ENCODE assay signal across 9 cellular contexts in the genomic region with DNA sequence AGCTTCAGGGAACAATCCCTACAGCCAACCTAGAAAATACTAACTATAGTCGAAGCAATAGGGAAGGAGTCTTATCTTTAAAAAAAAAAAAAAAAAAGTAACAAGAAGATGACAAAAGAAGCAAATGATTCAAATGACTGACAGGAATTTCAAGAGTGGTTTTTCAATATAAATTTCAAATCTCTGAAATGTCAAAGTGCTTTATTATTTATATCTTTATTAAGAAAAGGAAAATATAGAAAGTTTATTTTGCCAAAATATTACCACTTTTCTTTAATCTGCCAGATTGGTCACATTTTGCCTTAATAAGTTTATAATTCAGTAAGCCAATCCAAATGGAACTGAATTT.
DNase-seq lines count a peak whose midpoint lies in the region; TF ChIP-seq lines count a peak whose summit lies in the region.
"Had no signal": no experiment of that assay in that cellular context is flagged by ENCODE, and none has a peak within 500 bp of the region (broad histone marks: within the 10 kb centered on the region; RNA-seq: fewer than 3 reads in every experiment).

No MANE protein-coding gene starts in this region.

- POLR2A ChIA-PET in GM10248 (lab: Yijun Ruan, JAX) = interaction anchor here (0.6 kb wide), 1 partner anchor 377 kb away, joined by 3 read pairs; no protein-coding TSS in a partner anchor

- peak overlapping the region; percentile 88 for H3K4me3 Mint-ChIP-seq in activated naive CD8-positive, alpha-beta T cell
- peak overlapping the region; percentile 72 for H3K4me3 Mint-ChIP-seq in mesothelial cell of epicardium

- no peaks in the 10 kb centered on the region for H3K9me3 ChIP-seq in left ventricle myocardium inferior (replicated peaks)
- no peaks in the 10 kb centered on the region for H3K9me3 ChIP-seq in right atrium auricular region
- H3K9me3 ChIP-seq: BE2C had no signal

- H3K9me3 Mint-ChIP-seq in activated naive CD8-positive, alpha-beta T cell (ENCODE audit: low read depth) = no peaks in the 10 kb centered on the region
- H3K9me3 Mint-ChIP-seq in mesothelial cell of epicardium = no peaks in the 10 kb centered on the region

- peaks cover 13% of the 10 kb centered on the region for H3K4me1 ChIP-seq in left ventricle myocardium inferior
- H3K4me1 ChIP-seq in right atrium auricular region = peaks cover 0 to 13% of the 10 kb centered on the region in 2 donors
- no peaks in the 10 kb centered on the region for H3K4me1 ChIP-seq in urinary bladder (ENCODE audit: insufficient read depth)
- H3K4me1 ChIP-seq: BE2C had no signal

- H3K4me3 ChIP-seq in left ventricle myocardium inferior = peak overlapping the region; percentile 62
- no peak overlapping the region for H3K4me3 ChIP-seq in right atrium auricular region
- H3K4me3 ChIP-seq in urinary bladder (ENCODE audit: low read depth, low read length) = peak overlapping the region; percentile 23

- peaks cover 36% of the 10 kb centered on the region for H3K27me3 Mint-ChIP-seq in activated naive CD8-positive, alpha-beta T cell
- H3K27me3 Mint-ChIP-seq in mesothelial cell of epicardium (ENCODE audit: low read depth) = peaks cover 30% of the 10 kb centered on the region

- H3K27ac ChIP-seq in left ventricle myocardium inferior (replicated peaks) = no peak overlapping the region
- H3K27ac ChIP-seq in right atrium auricular region = no peak overlapping the region
- H3K27ac ChIP-seq in urinary bladder (ENCODE audit: low read depth) = no peak overlapping the region

- 4% methylated on average over 1 of the region's 1 CpG for WGBS in urinary bladder

- H3K27me3 ChIP-seq in left ventricle myocardium inferior (ENCODE audit: low read depth) (peaks cover 64% of the 10 kb centered on the region), right atrium auricular region (peaks cover 4 to 7% of the 10 kb centered on the region in 2 donors)
- H3K27me3 ChIP-seq: BE2C had no signal

- H3K36me3 ChIP-seq in left ventricle myocardium inferior = no peaks in the 10 kb centered on the region
- H3K36me3 ChIP-seq in right atrium auricular region = no peaks in the 10 kb centered on the region
- no peaks in the 10 kb centered on the region for H3K36me3 ChIP-seq in urinary bladder (ENCODE audit: insufficient read depth)
- H3K36me3 ChIP-seq: BE2C had no signal

- DNase-seq in left ventricle myocardium inferior (no peak), right atrium auricular region (ENCODE audit: low spot score) (no peak), mesothelial cell of epicardium (ENCODE audit: low spot score in 2 of 2, unreplicated experiment in 2 of 2) (no peak), DMS79 treated with DMSO at 0.1 percent for 48 hours (lab: John Stamatoyannopoulos, UW) (no peak), GM10248 (ENCODE audit: extremely low spot score) (no peak)
- DNase-seq in activated effector memory CD4-positive, alpha-beta T cell treated with Interleukin-2 at 50 U/mL for 16 hours = no peak

- no peak overlapping the region for H3K27ac Mint-ChIP-seq in activated naive CD8-positive, alpha-beta T cell
- H3K27ac Mint-ChIP-seq in mesothelial cell of epicardium = no peak overlapping the region

- H3K4me1 Mint-ChIP-seq in activated naive CD8-positive, alpha-beta T cell (ENCODE audit: low read depth) = peaks cover 20% of the 10 kb centered on the region
- H3K4me1 Mint-ChIP-seq in mesothelial cell of epicardium = peaks cover 23% of the 10 kb centered on the region

- CTCF ChIA-PET in GM10248 (lab: Yijun Ruan, JAX) = interaction anchor here (0.6 to 4.7 kb wide), 61 partner anchors 8 to 1053 kb away, joined by 3 to 47 read pairs (median 3); a partner anchor contains a TSS

- no peaks in the 10 kb centered on the region for H3K36me3 Mint-ChIP-seq in activated naive CD8-positive, alpha-beta T cell
- no peaks in the 10 kb centered on the region for H3K36me3 Mint-ChIP-seq in mesothelial cell of epicardium

- peak; percentile 30 for TF ChIP-seq CTCF in left ventricle myocardium inferior (IDR thresholded peaks at IDR 0.05; ENCODE audit: borderline replicate concordance)
- peak in 1 of 2 donors; percentile 14 for TF ChIP-seq CTCF in right atrium auricular region (IDR thresholded peaks at IDR 0.05)
- TF ChIP-seq CTCF in mesothelial cell of epicardium (IDR thresholded peaks at IDR 0.05; ENCODE audit: unreplicated experiment) = no peak
- no peak for TF ChIP-seq CTCF in GM10248 (IDR thresholded peaks at IDR 0.05; ENCODE audit: control extremely low read depth, extremely low read depth, low read depth, missing control alignments)

- intact Hi-C loops in left ventricle myocardium inferior (cut with micrococcal nuclease) = loop anchor here (5.0 kb wide), 1 partner anchor 497 kb away; no protein-coding TSS in a partner anchor

Comparison
In these comparisons a context has a peak if more than half of its experiments do, and no peak if none do; other contexts are left out.
1. H3K4me3 ChIP-seq: peak in left ventricle myocardium inferior (single experiment) and urinary bladder (single experiment); none in right atrium auricular region (0 of 2).